Comparison of ENCODE assay signal across 21 cellular contexts in the genomic region with DNA sequence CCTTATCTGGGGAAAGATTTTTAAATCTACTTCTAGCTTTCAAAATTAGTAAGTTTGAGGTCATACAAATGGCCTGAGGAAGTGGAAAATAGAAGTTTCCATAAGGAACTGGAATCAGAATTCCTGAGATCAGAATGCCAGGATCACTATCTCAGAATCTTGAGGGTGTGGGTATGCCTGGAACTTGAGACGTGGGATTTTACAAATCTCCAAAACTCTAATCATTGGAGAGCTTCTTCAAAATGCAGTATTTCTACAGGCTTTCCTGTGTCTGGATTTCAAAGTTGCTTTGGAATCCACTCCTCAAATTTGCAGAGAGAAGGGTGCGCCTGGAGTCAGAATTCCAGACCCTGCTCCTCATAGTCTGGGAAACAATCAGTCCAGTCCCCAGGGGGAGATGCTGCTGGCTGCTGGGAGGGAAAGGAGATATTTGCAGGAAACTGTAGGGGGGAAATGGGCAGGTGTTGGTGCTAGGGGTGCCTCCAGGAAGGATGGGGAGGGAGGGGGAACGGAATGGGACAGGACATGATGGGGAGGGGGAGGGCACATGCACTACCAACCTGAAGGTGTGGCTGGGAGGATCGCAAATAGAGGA. TPM values are rescaled to one million over a fixed set of nuclear protein-coding genes. Genes with fewer than 3 reads are reported as not detected.
DNase-seq lines count a peak whose midpoint lies in the region; ATAC-seq and TF ChIP-seq lines count a peak whose summit lies in the region.
"Had no signal": no experiment of that assay in that cellular context is flagged by ENCODE, and none has a peak within 500 bp of the region (broad histone marks: within the 10 kb centered on the region; RNA-seq: fewer than 3 reads in every experiment).

No MANE protein-coding gene starts in this region.

- H3K4me1 ChIP-seq in upper lobe of right lung: peaks cover 52% of the 10 kb centered on the region

- peaks cover 30 to 64% (median 58%) of the 10 kb centered on the region in 4 donors for H3K4me1 Mint-ChIP-seq in naive thymus-derived CD8-positive, alpha-beta T cell

- no peak for ATAC-seq in naive thymus-derived CD8-positive, alpha-beta T cell
- ATAC-seq in upper lobe of right lung (no peak), GM21360 (IDR thresholded peaks at IDR 0.05; ENCODE audit: unreplicated experiment) (no peak)
- ATAC-seq: Right ventricle myocardium inferior had no signal

- no peak overlapping the region for H3K4me3 ChIP-seq in upper lobe of right lung
- H3K4me3 ChIP-seq: colonic mucosa had no signal

- no peaks in the 10 kb centered on the region for H3K36me3 Mint-ChIP-seq in naive thymus-derived CD8-positive, alpha-beta T cell
- H3K36me3 Mint-ChIP-seq: IgD-negative memory B cell had no signal

- peak; percentile 14 for DNase-seq in COR-L47 (lab: John Stamatoyannopoulos, UW)
- peak; percentile 46 for DNase-seq in NCI-H2171 treated with DMSO at 0.1 percent for 48 hours (lab: John Stamatoyannopoulos, UW)
- no peak for DNase-seq in naive thymus-derived CD8-positive, alpha-beta T cell
- no peak for DNase-seq in upper lobe of right lung
- DNase-seq in midbrain (lab: John Stamatoyannopoulos, UW): no peak
- DNase-seq: activated CD4-positive, CD25-positive, alpha-beta regulatory T cell; activated effector memory CD4-positive, alpha-beta T cell treated with anti-CD3 and anti-CD28 coated beads, Interleukin-2, amount 50 U/mL, for 16 hours; anterior cingulate cortex; colonic mucosa; DMS53; foreskin melanocyte; NCI-H1092; NCI-H226; NK-92 treated with Interleukin-12 subunit alpha and Interleukin-12 subunit beta, amount 100 ng/mL, for 24 hours had no signal

- H3K27ac Mint-ChIP-seq in naive thymus-derived CD8-positive, alpha-beta T cell: peak overlapping the region in 7 of 10 donors; percentile 11 to 86 (median 75)
- H3K27ac Mint-ChIP-seq: T-helper 1 cell treated with Interleukin-12 subunit alpha and Interleukin-12 subunit beta and Interleukin-4 antibody, amounts not matched to agents 30 μg/mL and 1 μg/mL, for 36 hours had no signal

- intact Hi-C loops in upper lobe of right lung (cut with DNase I): no loop called here

- H3K27me3 ChIP-seq in upper lobe of right lung: no peaks in the 10 kb centered on the region
- H3K27me3 ChIP-seq: colonic mucosa had no signal

- POLR2A ChIA-PET in naive thymus-derived CD8-positive, alpha-beta T cell (lab: Charles Lee): interaction anchor here (1.5 to 1.8 kb wide), 2 partner anchors 10 to 13 kb away, joined by 5 to 8 read pairs; no protein-coding TSS in a partner anchor

- peak overlapping the region in 6 of 10 donors; percentile 18 to 67 (median 46) for H3K4me3 Mint-ChIP-seq in naive thymus-derived CD8-positive, alpha-beta T cell
- H3K4me3 Mint-ChIP-seq: T-helper 1 cell treated with Interleukin-12 subunit alpha and Interleukin-12 subunit beta and Interleukin-4 antibody, amounts not matched to agents 30 μg/mL and 1 μg/mL, for 36 hours had no signal

- TF ChIP-seq CTCF in upper lobe of right lung (IDR thresholded peaks at IDR 0.05): no peak

- no peaks in the 10 kb centered on the region for H3K27me3 Mint-ChIP-seq in naive thymus-derived CD8-positive, alpha-beta T cell

- no peaks in the 10 kb centered on the region for H3K9me3 ChIP-seq in upper lobe of right lung
- H3K9me3 ChIP-seq: colonic mucosa had no signal

- H3K36me3 ChIP-seq in upper lobe of right lung: no peaks in the 10 kb centered on the region
- H3K36me3 ChIP-seq: colonic mucosa had no signal

- no peaks in the 10 kb centered on the region for H3K9me3 Mint-ChIP-seq in naive thymus-derived CD8-positive, alpha-beta T cell
- H3K9me3 Mint-ChIP-seq: IgD-negative memory B cell; T-helper 1 cell treated with Interleukin-12 subunit alpha and Interleukin-12 subunit beta and Interleukin-4 antibody, amounts not matched to agents 30 μg/mL and 1 μg/mL, for 36 hours had no signal

- no peak overlapping the region for H3K27ac ChIP-seq in upper lobe of right lung
- H3K27ac ChIP-seq: colonic mucosa had no signal

RNA-seq across cellular contexts. Expression of gene CATIP, which starts 31.0 kb away (rescaled TPM):
- not detected for total RNA-seq in naive thymus-derived CD8-positive, alpha-beta T cell
- polyA plus RNA-seq in naive thymus-derived CD8-positive, alpha-beta T cell: not detected
- total RNA-seq in upper lobe of right lung: 0.64 TPM
- total RNA-seq: colonic mucosa, lower leg skin, Right ventricle myocardium inferior, subcutaneous adipose tissue had no signal
- polyA plus RNA-seq: BJ had no signal

RNA-seq across cellular contexts. Expression of gene TMBIM1, which starts 33.4 kb away (rescaled TPM):
- total RNA-seq in naive thymus-derived CD8-positive, alpha-beta T cell: 100 to 1,000 TPM in 1 of 2 experiments, 10 to 100 TPM in 1; 95.1 to 100 TPM
- polyA plus RNA-seq in naive thymus-derived CD8-positive, alpha-beta T cell: 100 to 1,000 TPM in 1 of 3 donors, 10 to 100 TPM in 2; 75.8 to 114 (median 80.3) TPM
- total RNA-seq in upper lobe of right lung: 281 TPM

RNA-seq across cellular contexts. Expression of gene PNKD, which starts 55.3 kb away (rescaled TPM):
- total RNA-seq in naive thymus-derived CD8-positive, alpha-beta T cell: 10 to 100 TPM; 33.6 to 40.5 TPM
- 100 to 1,000 TPM; 108 to 119 (median 109) TPM for polyA plus RNA-seq in naive thymus-derived CD8-positive, alpha-beta T cell
- total RNA-seq in upper lobe of right lung: 65.4 TPM

RNA-seq across cellular contexts. Expression of gene AAMP, which starts 55.7 kb away (rescaled TPM):
- 10 to 100 TPM; 57.0 to 61.6 TPM for total RNA-seq in naive thymus-derived CD8-positive, alpha-beta T cell
- 10 to 100 TPM; 77.0 to 93.6 (median 89.7) TPM for polyA plus RNA-seq in naive thymus-derived CD8-positive, alpha-beta T cell
- 55.9 TPM for total RNA-seq in upper lobe of right lung

RNA-seq across cellular contexts. Expression of gene SLC11A1, which starts 56.4 kb away (rescaled TPM):
- total RNA-seq in naive thymus-derived CD8-positive, alpha-beta T cell: 1 to 10 TPM in 1 of 2 experiments, under 1 TPM in 1; 0.47 to 1.2 TPM
- polyA plus RNA-seq in naive thymus-derived CD8-positive, alpha-beta T cell: under 1 TPM; 0.27 to 0.90 (median 0.73) TPM
- total RNA-seq in upper lobe of right lung: 302 TPM

Comparison
In these comparisons a context has a peak if more than half of its experiments do, and no peak if none do; other contexts are left out.
1. DNase-seq: peak in COR-L47 (single experiment) and NCI-H2171 treated with DMSO at 0.1 percent for 48 hours (single experiment); none in naive thymus-derived CD8-positive, alpha-beta T cell (0 of 10), upper lobe of right lung (single experiment) and midbrain (single experiment).